In genomic region chr5:115424030-115424429, GRCh38 we compare ENCODE assay signal across 1 cellular context.
TF ChIP-seq lines count a peak whose summit lies in the region.

No MANE protein-coding gene starts in this region.

TF ChIP-seq in HepG2, 621 proteins besides CTCF, POLR2A, EP300 and RAD21:
- TF ChIP-seq LCORL (IDR thresholded peaks at IDR 0.05), result no peak
- no peak for TF ChIP-seq LCORL (CRISPR knock-in tag; IDR thresholded peaks at IDR 0.05)
- TF ChIP-seq ZNF550 (CRISPR knock-in tag; IDR thresholded peaks at IDR 0.05; ENCODE audit: borderline replicate concordance), result no peak
- no peak for TF ChIP-seq ETV6 (CRISPR knock-in tag; conservative IDR thresholded peaks at IDR 0.05)
TF ChIP-seq in HepG2: peak in this region for 0.
